23 cellular contexts compared by ENCODE assay signal in genomic region chr11:1847006-1847735, GRCh38. TPM values are rescaled to one million over a fixed set of nuclear protein-coding genes. Genes with fewer than 3 reads are reported as not detected.
DNase-seq lines count a peak whose midpoint lies in the region; FAIRE-seq and TF ChIP-seq lines count a peak whose summit lies in the region.
"Had no signal": no experiment of that assay in that cellular context is flagged by ENCODE, and none has a peak within 500 bp of the region (broad histone marks: within the 10 kb centered on the region; RNA-seq: fewer than 3 reads in every experiment).

No MANE protein-coding gene starts in this region.

- H3K23ac ChIP-seq in neuronal stem cell (ENCODE audit: low read depth, low read length, poor library complexity): peak overlapping the region; percentile 73

- H3K9ac ChIP-seq in neuronal stem cell (ENCODE audit: low read depth, low read length, poor library complexity): peak overlapping the region; percentile 60
- H3K9ac ChIP-seq: KMS-11 had no signal

- H2BK15ac ChIP-seq in neuronal stem cell (ENCODE audit: low read length): peak overlapping the region; percentile 58

- no peaks in the 10 kb centered on the region for H3K36me3 Mint-ChIP-seq in activated CD4-positive, alpha-beta T cell treated with anti-CD3 and anti-CD28 coated beads, Interleukin-2, amount 10 ng/mL, durations not matched to agents 7 days and 5 days (ENCODE audit: low read depth)
- no peaks in the 10 kb centered on the region for H3K36me3 Mint-ChIP-seq in activated T-helper 2 cell treated with anti-CD3 and anti-CD28 coated beads, Interferon-gamma antibody, Interleukin-2, Interleukin-4, amounts not matched to agents 10 μg/mL and 5 μg/mL and 100 μg/mL, durations not matched to agents 14 hours and 24 hours and 36 hours (ENCODE audit: low read depth)
- H3K36me3 Mint-ChIP-seq: type B pancreatic cell had no signal

- H2AK5ac ChIP-seq in neuronal stem cell (ENCODE audit: low read depth, low read length): peak overlapping the region; percentile 96

- H2BK12ac ChIP-seq in neuronal stem cell (ENCODE audit: low read length): peak overlapping the region; percentile 58

- peaks cover 89% of the 10 kb centered on the region for H3K4me1 Mint-ChIP-seq in activated CD4-positive, alpha-beta T cell treated with anti-CD3 and anti-CD28 coated beads, Interleukin-2, amount 10 ng/mL, durations not matched to agents 7 days and 5 days
- peaks cover 51% of the 10 kb centered on the region for H3K4me1 Mint-ChIP-seq in activated T-helper 2 cell treated with anti-CD3 and anti-CD28 coated beads, Interferon-gamma antibody, Interleukin-2, Interleukin-4, amounts not matched to agents 10 μg/mL and 5 μg/mL and 100 μg/mL, durations not matched to agents 14 hours and 24 hours and 36 hours (ENCODE audit: low read depth)

- H3K36me3 ChIP-seq in neuronal stem cell (replicated peaks in 1 of 2; ENCODE audit: control insufficient read depth in 2 of 2, insufficient read depth in 2 of 2, low read length in 2 of 2): no peaks in the 10 kb centered on the region

- H3K79me1 ChIP-seq in neuronal stem cell (ENCODE audit: low read depth, low read length): no peaks in the 10 kb centered on the region

- H2BK5ac ChIP-seq in neuronal stem cell (ENCODE audit: low read length): peak overlapping the region; percentile 13

- POLR2A ChIA-PET in activated CD4-positive, alpha-beta T cell treated with anti-CD3 and anti-CD28 coated beads, Interleukin-2, amount 10 ng/mL, durations not matched to agents 7 days and 5 days (lab: Charles Lee): interaction anchor here (0.7 kb wide), 1 partner anchor 233 kb away, joined by 3 read pairs; no protein-coding TSS in a partner anchor

- CTCF ChIA-PET in activated CD4-positive, alpha-beta T cell treated with anti-CD3 and anti-CD28 coated beads, Interleukin-2, amount 10 ng/mL, durations not matched to agents 7 days and 5 days (lab: Charles Lee): interaction anchor here (0.6 to 3.6 kb wide), 9 partner anchors 9 to 545 kb away, joined by 3 to 18 read pairs (median 6); partner anchors contain the start of gene TNNI2

- H3K27ac Mint-ChIP-seq in activated CD4-positive, alpha-beta T cell treated with anti-CD3 and anti-CD28 coated beads, Interleukin-2, amount 10 ng/mL, durations not matched to agents 7 days and 5 days: peak overlapping the region; percentile 77
- H3K27ac Mint-ChIP-seq in activated T-helper 2 cell treated with anti-CD3 and anti-CD28 coated beads, Interferon-gamma antibody, Interleukin-2, Interleukin-4, amounts not matched to agents 10 μg/mL and 5 μg/mL and 100 μg/mL, durations not matched to agents 14 hours and 24 hours and 36 hours: peak overlapping the region; percentile 36

- no peak for DNase-seq in activated CD4-positive, alpha-beta T cell treated with anti-CD3 and anti-CD28 coated beads, Interleukin-2, amount 10 ng/mL, durations not matched to agents 7 days and 5 days
- no peak for DNase-seq in activated CD4-positive, alpha-beta T cell treated with anti-CD3 and anti-CD28 coated beads, Interleukin-2, amount 50 U/mL, for 4 hours
- no peak for DNase-seq in activated T-helper 2 cell treated with anti-CD3 and anti-CD28 coated beads, Interferon-gamma antibody, Interleukin-2, Interleukin-4, amounts not matched to agents 10 μg/mL and 5 μg/mL and 100 μg/mL, durations not matched to agents 14 hours and 24 hours and 36 hours (ENCODE audit: low spot score)
- DNase-seq in neuronal stem cell (ENCODE audit: low spot score) (no peak), GM12891 (ENCODE audit: insufficient read length, low spot score) (no peak)
- no peak for DNase-seq in effector CD4-positive, alpha-beta T cell
- DNase-seq: activated T-cell treated with anti-CD3 and anti-CD28 coated beads, Interleukin-2, amount 50 U/mL, for 24 hours; C1 segment of cervical spinal cord; dermis blood vessel endothelial cell; left cardiac atrium; NCI-H1092 treated with DMSO at 0.1 percent for 48 hours; NCI-H2081 treated with DMSO at 0.1 percent for 48 hours; nucleus accumbens; stimulated activated naive CD8-positive, alpha-beta T cell treated with anti-CD3 and anti-CD28 coated beads, Interleukin-15, Interleukin-2, amounts not matched to agents 100 U/mL and 50 U/mL, for 24 hours had no signal

- intact Hi-C loops in activated T-helper 2 cell treated with anti-CD3 and anti-CD28 coated beads, Interferon-gamma antibody, Interleukin-2, Interleukin-4, amounts not matched to agents 10 μg/mL and 5 μg/mL and 100 μg/mL, durations not matched to agents 14 hours and 24 hours and 36 hours (cut with micrococcal nuclease): no loop called here

- H3K27me3 ChIP-seq in neuronal stem cell (ENCODE audit: control insufficient read depth in 3 of 3, insufficient read depth in 3 of 3, low read depth in 1 of 3, low read length in 3 of 3): peaks cover 0 to 38% (median 0%) of the 10 kb centered on the region in 3 experiments

- H2BK120ac ChIP-seq in neuronal stem cell (ENCODE audit: low read depth, low read length): no peak overlapping the region

- peak overlapping the region; percentile 92 for H4K91ac ChIP-seq in neuronal stem cell (ENCODE audit: low read depth, low read length, poor library complexity)

- H3K4me3 Mint-ChIP-seq in activated CD4-positive, alpha-beta T cell treated with anti-CD3 and anti-CD28 coated beads, Interleukin-2, amount 10 ng/mL, durations not matched to agents 7 days and 5 days: no peak overlapping the region
- H3K4me3 Mint-ChIP-seq in activated T-helper 2 cell treated with anti-CD3 and anti-CD28 coated beads, Interferon-gamma antibody, Interleukin-2, Interleukin-4, amounts not matched to agents 10 μg/mL and 5 μg/mL and 100 μg/mL, durations not matched to agents 14 hours and 24 hours and 36 hours (ENCODE audit: low read depth): no peak overlapping the region
- H3K4me3 Mint-ChIP-seq: activated T-cell treated with anti-CD3 and anti-CD28 coated beads, Interleukin-2, amount 50 U/mL, for 24 hours; type B pancreatic cell had no signal

- H3K4me3 ChIP-seq in neuronal stem cell (ENCODE audit: low read length in 2 of 2): no peak overlapping the region

- H4K8ac ChIP-seq in neuronal stem cell (ENCODE audit: low read depth, low read length): no peak overlapping the region

- WGBS in neuronal stem cell (ENCODE audit: extremely low coverage in 2 of 2, insufficient read length in 2 of 2, insufficient replicate concordance in 1 of 2), 2 donors: no CpG with 5 or more reads among the region's 34 CpGs

- no peak for FAIRE-seq in GM12891 (lab: Jason Lieb, UNC)
- FAIRE-seq: A204.1, bronchial epithelial cell, frontal cortex had no signal

- peak overlapping the region; percentile 82 for H3K14ac ChIP-seq in neuronal stem cell (ENCODE audit: low read length)

- no peaks in the 10 kb centered on the region for H3K27me3 Mint-ChIP-seq in activated CD4-positive, alpha-beta T cell treated with anti-CD3 and anti-CD28 coated beads, Interleukin-2, amount 10 ng/mL, durations not matched to agents 7 days and 5 days
- peaks cover 1% of the 10 kb centered on the region for H3K27me3 Mint-ChIP-seq in activated T-helper 2 cell treated with anti-CD3 and anti-CD28 coated beads, Interferon-gamma antibody, Interleukin-2, Interleukin-4, amounts not matched to agents 10 μg/mL and 5 μg/mL and 100 μg/mL, durations not matched to agents 14 hours and 24 hours and 36 hours (ENCODE audit: low read depth)
- H3K27me3 Mint-ChIP-seq: activated T-cell treated with anti-CD3 and anti-CD28 coated beads, Interleukin-2, amount 50 U/mL, for 24 hours had no signal

- H3K9me3 ChIP-seq in neuronal stem cell (replicated peaks in 1 of 2; ENCODE audit: control insufficient read depth in 2 of 2, insufficient read depth in 1 of 2, low read depth in 1 of 2, low read length in 2 of 2): no peaks in the 10 kb centered on the region

- H2AFZ ChIP-seq in neuronal stem cell (ENCODE audit: low read length): no peak overlapping the region

- H3K4me2 ChIP-seq in neuronal stem cell (ENCODE audit: insufficient read depth, low read length, poor library complexity, severe bottlenecking): no peak overlapping the region
- H3K4me2 ChIP-seq: KMS-11 had no signal

- no peak for TF ChIP-seq POLR2A in GM12891 (IDR thresholded peaks at IDR 0.05; ENCODE audit: low read depth, low read length)

- H3K4me1 ChIP-seq in neuronal stem cell (ENCODE audit: control insufficient read depth in 2 of 2, insufficient read depth in 1 of 2, low read depth in 1 of 2, low read length in 2 of 2): peaks cover 0 to 5% of the 10 kb centered on the region in 2 donors

- H3K18ac ChIP-seq in neuronal stem cell (ENCODE audit: low read length): peak overlapping the region; percentile 83

- H3K9me3 Mint-ChIP-seq in activated CD4-positive, alpha-beta T cell treated with anti-CD3 and anti-CD28 coated beads, Interleukin-2, amount 10 ng/mL, durations not matched to agents 7 days and 5 days: no peaks in the 10 kb centered on the region
- no peaks in the 10 kb centered on the region for H3K9me3 Mint-ChIP-seq in activated T-helper 2 cell treated with anti-CD3 and anti-CD28 coated beads, Interferon-gamma antibody, Interleukin-2, Interleukin-4, amounts not matched to agents 10 μg/mL and 5 μg/mL and 100 μg/mL, durations not matched to agents 14 hours and 24 hours and 36 hours
- H3K9me3 Mint-ChIP-seq: activated T-cell treated with anti-CD3 and anti-CD28 coated beads, Interleukin-2, amount 50 U/mL, for 24 hours; type B pancreatic cell had no signal

- no peak overlapping the region for H3K4ac ChIP-seq in neuronal stem cell (ENCODE audit: low read length)

- H3K27ac ChIP-seq in neuronal stem cell (replicated peaks; ENCODE audit: low read length): no peak overlapping the region
- H3K27ac ChIP-seq: KMS-11 had no signal

RNA-seq across cellular contexts. Expression of gene LSP1, which starts 5.7 kb away (rescaled TPM):
- total RNA-seq in activated CD4-positive, alpha-beta T cell treated with anti-CD3 and anti-CD28 coated beads, Interleukin-2, amount 10 ng/mL, durations not matched to agents 7 days and 5 days: 100 to 1,000 TPM; 668 to 687 TPM
- total RNA-seq in activated T-helper 2 cell treated with anti-CD3 and anti-CD28 coated beads, Interferon-gamma antibody, Interleukin-2, Interleukin-4, amounts not matched to agents 10 μg/mL and 5 μg/mL and 100 μg/mL, durations not matched to agents 14 hours and 24 hours and 36 hours: 442 and 449 TPM in 2 replicates
- polyA plus RNA-seq in neuronal stem cell (2013, experiment 1 of 2): 0.13 TPM
- polyA plus RNA-seq in neuronal stem cell (2013, experiment 2 of 2): 0.73 TPM
- 602 TPM for polyA plus RNA-seq in GM12891 (2012; ENCODE audit: low read depth, missing spikeins)
- total RNA-seq: dermis blood vessel endothelial cell, epithelial cell of proximal tubule, NCI-H460 had no signal

RNA-seq across cellular contexts. Expression of gene TNNI2, which starts 8.4 kb away (rescaled TPM):
- not detected for total RNA-seq in activated CD4-positive, alpha-beta T cell treated with anti-CD3 and anti-CD28 coated beads, Interleukin-2, amount 10 ng/mL, durations not matched to agents 7 days and 5 days
- 0.27 TPM in 1 of 2 replicates, not detected in the other for total RNA-seq in activated T-helper 2 cell treated with anti-CD3 and anti-CD28 coated beads, Interferon-gamma antibody, Interleukin-2, Interleukin-4, amounts not matched to agents 10 μg/mL and 5 μg/mL and 100 μg/mL, durations not matched to agents 14 hours and 24 hours and 36 hours
- polyA plus RNA-seq in neuronal stem cell (2013, experiment 1 of 2): 0.13 TPM
- polyA plus RNA-seq in neuronal stem cell (2013, experiment 2 of 2): not detected
- polyA plus RNA-seq in GM12891 (2012; ENCODE audit: low read depth, missing spikeins): 0.46 TPM
- total RNA-seq: dermis blood vessel endothelial cell, epithelial cell of proximal tubule, frontal cortex, NCI-H460, sciatic nerve had no signal

RNA-seq across cellular contexts. Expression of gene SYT8, which starts 12.4 kb away (rescaled TPM):
- not detected for total RNA-seq in activated CD4-positive, alpha-beta T cell treated with anti-CD3 and anti-CD28 coated beads, Interleukin-2, amount 10 ng/mL, durations not matched to agents 7 days and 5 days
- total RNA-seq in activated T-helper 2 cell treated with anti-CD3 and anti-CD28 coated beads, Interferon-gamma antibody, Interleukin-2, Interleukin-4, amounts not matched to agents 10 μg/mL and 5 μg/mL and 100 μg/mL, durations not matched to agents 14 hours and 24 hours and 36 hours: not detected in 2 replicates
- not detected for polyA plus RNA-seq in neuronal stem cell (2013, experiment 1 of 2)
- polyA plus RNA-seq in neuronal stem cell (2013, experiment 2 of 2): not detected
- 0.60 TPM for polyA plus RNA-seq in GM12891 (2012; ENCODE audit: low read depth, missing spikeins)
- total RNA-seq: dermis blood vessel endothelial cell, frontal cortex, left cardiac atrium, NCI-H460, RPMI7951 had no signal

RNA-seq across cellular contexts. Expression of gene PRR33, which starts 44.5 kb away (rescaled TPM):
- total RNA-seq in activated CD4-positive, alpha-beta T cell treated with anti-CD3 and anti-CD28 coated beads, Interleukin-2, amount 10 ng/mL, durations not matched to agents 7 days and 5 days: under 1 TPM in 1 of 2 experiments, not detected in 1; 0.05 TPM
- total RNA-seq in activated T-helper 2 cell treated with anti-CD3 and anti-CD28 coated beads, Interferon-gamma antibody, Interleukin-2, Interleukin-4, amounts not matched to agents 10 μg/mL and 5 μg/mL and 100 μg/mL, durations not matched to agents 14 hours and 24 hours and 36 hours: 0.05 TPM in 1 of 2 replicates, not detected in the other
- polyA plus RNA-seq in neuronal stem cell (2013, experiment 1 of 2): not detected
- not detected for polyA plus RNA-seq in neuronal stem cell (2013, experiment 2 of 2)
- polyA plus RNA-seq in GM12891 (2012; ENCODE audit: low read depth, missing spikeins): 5.7 TPM
- total RNA-seq: bronchial epithelial cell, dermis blood vessel endothelial cell, epithelial cell of proximal tubule, frontal cortex, NCI-H460, RPMI7951, sciatic nerve had no signal
